1 cellular context compared by ENCODE assay signal in genomic region chr1:160113407-160113806, GRCh38.
TF ChIP-seq lines count a peak whose summit lies in the region.

No MANE protein-coding gene starts in this region.

TF ChIP-seq in SK-N-SH, 30 proteins besides CTCF, POLR2A, EP300 and RAD21:
- no peak for TF ChIP-seq FOXM1 (IDR thresholded peaks at IDR 0.05; ENCODE audit: low read depth)
- TF ChIP-seq ZBTB33 (IDR thresholded peaks at IDR 0.05; ENCODE audit: borderline replicate concordance, low read depth): no peak
- TF ChIP-seq NFIC (IDR thresholded peaks at IDR 0.05; ENCODE audit: borderline replicate concordance): no peak
- no peak for TF ChIP-seq REST (IDR thresholded peaks at IDR 0.05; ENCODE audit: low read depth, low read length)
- no peak for TF ChIP-seq SIN3A (IDR thresholded peaks at IDR 0.05; ENCODE audit: borderline replicate concordance, low read depth, low read length)
